8 cellular contexts compared by ENCODE assay signal in the genomic region with DNA sequence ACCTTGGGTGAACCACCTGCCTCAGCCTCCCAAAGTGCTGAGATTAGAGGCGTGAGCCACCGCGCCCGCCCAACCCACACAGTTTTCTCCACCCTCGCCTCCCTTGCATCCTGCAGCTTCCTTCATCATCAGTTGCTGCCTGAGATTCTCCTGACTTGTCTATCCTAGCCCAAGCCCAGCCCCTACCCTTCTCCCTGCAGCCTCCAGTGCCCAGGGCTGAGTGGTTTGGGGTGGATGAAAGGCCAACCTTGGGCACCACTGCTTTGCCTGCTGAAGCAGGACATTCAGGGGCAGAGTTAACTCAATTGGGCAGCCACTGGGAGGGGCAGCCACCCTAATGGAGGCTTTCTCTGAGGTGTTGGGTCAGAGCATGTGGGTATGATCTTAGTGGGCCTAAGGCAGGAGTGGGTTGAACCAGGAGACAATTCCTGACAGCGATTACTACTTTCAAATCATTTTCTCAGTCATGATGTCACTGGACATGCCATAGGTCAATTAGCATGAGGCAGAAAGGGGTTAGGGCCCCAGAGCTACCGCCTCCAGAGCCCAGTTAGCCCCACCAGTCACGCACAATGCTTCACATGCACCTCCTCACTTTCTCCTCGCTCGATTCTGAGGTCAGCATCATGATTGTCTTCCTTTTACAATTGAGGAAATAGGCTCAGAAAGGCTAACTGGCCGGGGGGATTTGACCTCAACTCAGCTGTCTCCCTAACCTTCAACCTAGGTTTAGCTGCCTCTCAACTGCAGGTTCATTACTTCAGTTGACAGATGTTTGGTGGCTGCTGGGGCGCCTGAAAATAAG. TPM values are rescaled to one million over a fixed set of nuclear protein-coding genes. Genes with fewer than 3 reads are reported as not detected.
DNase-seq lines count a peak whose midpoint lies in the region; ATAC-seq and TF ChIP-seq lines count a peak whose summit lies in the region.

No MANE protein-coding gene starts in this region.

- peaks cover 32 to 37% of the 10 kb centered on the region in 2 donors for H3K4me1 ChIP-seq in thyroid gland

- H3K36me3 ChIP-seq in GM06990 (ENCODE audit: control insufficient read depth, insufficient read depth, low read length) (peaks cover 13% of the 10 kb centered on the region), kidney epithelial cell (ENCODE audit: control insufficient read depth, insufficient read depth, low read length) (peaks cover 3% of the 10 kb centered on the region), thyroid gland (peaks cover 10 to 12% of the 10 kb centered on the region in 2 donors)

- H3K9me3 ChIP-seq in thyroid gland: no peaks in the 10 kb centered on the region

- no peaks in the 10 kb centered on the region for H3K27me3 Mint-ChIP-seq in activated T-helper 17 cell treated with anti-CD3 and anti-CD28 coated beads, Interleukin-2, amount 50 U/mL, for 72 hours

- H3K4me1 Mint-ChIP-seq in activated T-helper 17 cell treated with anti-CD3 and anti-CD28 coated beads, Interleukin-2, amount 50 U/mL, for 72 hours: peaks cover 18% of the 10 kb centered on the region

- peak overlapping the region; percentile 96 for H3K27ac Mint-ChIP-seq in activated T-helper 17 cell treated with anti-CD3 and anti-CD28 coated beads, Interleukin-2, amount 50 U/mL, for 72 hours

- H3K9me3 Mint-ChIP-seq in activated T-helper 17 cell treated with anti-CD3 and anti-CD28 coated beads, Interleukin-2, amount 50 U/mL, for 72 hours: no peaks in the 10 kb centered on the region

- peak; percentile 67 for DNase-seq in GM06990 (ENCODE audit: extremely low read depth, insufficient read length)
- no peak for DNase-seq in kidney epithelial cell (ENCODE audit: low read depth)
- DNase-seq in thyroid gland: no peak
- DNase-seq in stimulated activated CD4-positive, alpha-beta T cell treated with anti-CD3 and anti-CD28 coated beads, Interleukin-4, amount 100 ng/mL, for 24 hours: no peak
- DNase-seq in NCI-H1694 (lab: John Stamatoyannopoulos, UW): no peak
- DNase-seq in NCI-H1048 (lab: John Stamatoyannopoulos, UW): no peak

- TF ChIP-seq POLR2A in thyroid gland (IDR thresholded peaks at IDR 0.05): no peak

- intact Hi-C loops in thyroid gland (cut with DNase I): no loop called here

- WGBS in thyroid gland, 2 donors: 82 to 86% methylated on average over 11 to 12 of the region's 12 CpGs

- ATAC-seq in HG03175 (IDR thresholded peaks at IDR 0.05; ENCODE audit: unreplicated experiment): peak; percentile 21
- ATAC-seq in activated T-helper 17 cell treated with anti-CD3 and anti-CD28 coated beads, Interleukin-2, amount 50 U/mL, for 72 hours (replicated peaks): no peak

- peak overlapping the region; percentile 95 for H3K4me3 Mint-ChIP-seq in activated T-helper 17 cell treated with anti-CD3 and anti-CD28 coated beads, Interleukin-2, amount 50 U/mL, for 72 hours

- H3K27me3 ChIP-seq in GM06990 (replicated peaks; ENCODE audit: control insufficient read depth, insufficient read depth, low read length) (no peaks in the 10 kb centered on the region), kidney epithelial cell (ENCODE audit: control insufficient read depth, insufficient read depth, low read length) (no peaks in the 10 kb centered on the region), thyroid gland (no peaks in the 10 kb centered on the region)

- H3K27ac ChIP-seq in thyroid gland: peak overlapping the region; percentile 95 to 99 (median 98)

- peak overlapping the region; percentile 89 for H3K4me3 ChIP-seq in GM06990 (replicated peaks; ENCODE audit: low read depth, low read length)
- H3K4me3 ChIP-seq in kidney epithelial cell (ENCODE audit: low read depth, low read length): peak overlapping the region; percentile 58
- peak overlapping the region in 1 of 3 donors; percentile 45 for H3K4me3 ChIP-seq in thyroid gland (replicated peaks in 1 of 3)

- peaks cover 82% of the 10 kb centered on the region for H3K36me3 Mint-ChIP-seq in activated T-helper 17 cell treated with anti-CD3 and anti-CD28 coated beads, Interleukin-2, amount 50 U/mL, for 72 hours (ENCODE audit: low read depth)

- TF ChIP-seq CTCF in GM06990 (IDR thresholded peaks at IDR 0.05; ENCODE audit: insufficient read depth, low read length, poor library complexity, severe bottlenecking): no peak
- no peak for TF ChIP-seq CTCF in kidney epithelial cell (IDR thresholded peaks at IDR 0.05; ENCODE audit: insufficient read depth, low read length, poor library complexity, severe bottlenecking)
- TF ChIP-seq CTCF in thyroid gland (IDR thresholded peaks at IDR 0.05): no peak

RNA-seq across cellular contexts. Expression of a gene that starts 1.0 kb away (rescaled TPM):
- 10 to 100 TPM; 16.3 to 45.2 TPM for total RNA-seq in activated T-helper 17 cell treated with anti-CD3 and anti-CD28 coated beads, Interleukin-2, amount 50 U/mL, for 72 hours
- total RNA-seq in kidney epithelial cell: 61.1 and 110 TPM in 2 replicates
- 100 to 1,000 TPM; 107 to 271 (median 196) TPM for total RNA-seq in thyroid gland

RNA-seq across cellular contexts. Expression of a gene that starts 5.5 kb away (rescaled TPM):
- 10 to 100 TPM; 74.1 to 83.5 TPM for total RNA-seq in activated T-helper 17 cell treated with anti-CD3 and anti-CD28 coated beads, Interleukin-2, amount 50 U/mL, for 72 hours
- total RNA-seq in kidney epithelial cell (54.7 and 61.4 TPM in 2 replicates), thyroid gland (100 to 1,000 TPM in 1 of 4 donors, 10 to 100 TPM in 3; 52.9 to 101 (median 75.7) TPM)

RNA-seq across cellular contexts. Expression of a gene that starts 6.9 kb away (rescaled TPM):
- total RNA-seq in activated T-helper 17 cell treated with anti-CD3 and anti-CD28 coated beads, Interleukin-2, amount 50 U/mL, for 72 hours: 100 to 1,000 TPM; 236 to 276 TPM
- total RNA-seq in kidney epithelial cell (599 and 634 TPM in 2 replicates), thyroid gland (100 to 1,000 TPM in 1 of 4 donors, 10 to 100 TPM in 3; 34.2 to 103 (median 83.8) TPM)

RNA-seq across cellular contexts. Expression of a gene that starts 9.5 kb away (rescaled TPM):
- 10 to 100 TPM; 19.9 to 39.7 TPM for total RNA-seq in activated T-helper 17 cell treated with anti-CD3 and anti-CD28 coated beads, Interleukin-2, amount 50 U/mL, for 72 hours
- total RNA-seq in kidney epithelial cell (14.8 and 21.7 TPM in 2 replicates), thyroid gland (10 to 100 TPM; 10.9 to 48.6 (median 21.9) TPM)

RNA-seq across cellular contexts. Expression of a gene that starts 11.5 kb away (rescaled TPM):
- total RNA-seq in activated T-helper 17 cell treated with anti-CD3 and anti-CD28 coated beads, Interleukin-2, amount 50 U/mL, for 72 hours: 10 to 100 TPM; 13.1 to 22.8 TPM
- total RNA-seq in kidney epithelial cell (25.4 and 32.5 TPM in 2 replicates), thyroid gland (10 to 100 TPM; 18.8 to 39.2 (median 23.5) TPM)
